Comparison of ENCODE assay signal across 1 cellular context in the genomic region with DNA sequence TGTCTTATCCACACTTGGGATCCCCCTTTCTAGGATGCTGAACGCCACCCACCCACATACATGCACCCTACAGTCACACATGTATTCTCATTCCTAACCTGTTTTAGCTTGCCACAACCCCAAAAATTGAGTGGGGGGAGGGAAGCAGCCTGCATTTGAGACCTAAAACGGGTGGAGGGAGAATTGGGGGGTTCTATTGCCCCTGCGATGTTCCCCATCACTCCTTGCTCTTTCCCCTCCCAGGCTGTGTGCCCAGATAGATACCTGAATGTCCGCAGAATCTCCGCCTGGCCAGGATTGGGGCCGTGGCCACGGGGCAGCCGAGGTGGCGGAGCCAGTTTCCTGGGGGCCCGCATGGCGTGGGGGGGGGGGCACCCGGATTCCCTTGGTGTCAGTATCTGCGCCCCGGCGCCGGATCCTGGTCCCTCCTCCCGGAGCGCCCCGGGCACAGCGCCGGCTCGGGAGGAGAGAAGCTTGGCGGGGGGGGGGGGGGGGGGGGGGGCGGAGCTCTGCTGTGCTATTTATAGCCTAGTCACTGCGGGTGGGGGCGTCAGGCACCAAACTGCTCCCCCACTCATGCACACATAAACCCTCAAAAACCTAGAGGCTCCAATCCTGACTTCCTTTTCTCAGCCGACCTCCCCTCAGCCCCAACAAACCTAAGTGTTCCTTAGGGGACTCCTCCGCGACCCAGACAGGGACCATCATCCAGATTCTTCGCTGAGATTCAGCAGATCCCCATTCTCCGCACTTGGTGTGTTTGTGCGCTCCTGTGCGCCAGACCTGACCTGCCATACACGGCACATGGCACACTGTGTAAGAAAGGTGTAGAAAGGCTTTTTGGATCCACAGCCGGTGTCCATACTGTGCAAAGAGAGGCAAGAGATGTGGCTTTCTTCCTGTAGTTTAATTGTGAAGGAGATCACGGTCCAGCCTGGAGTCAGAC.
TF ChIP-seq lines count a peak whose summit lies in the region.

No MANE protein-coding gene starts in this region.

TF ChIP-seq in H1, 55 proteins besides CTCF, POLR2A, EP300 and RAD21:
- TF ChIP-seq EZH2 (IDR thresholded peaks at IDR 0.05; ENCODE audit: low read depth, low read length, severe bottlenecking) (peak; percentile 55), SIX5 (IDR thresholded peaks at IDR 0.05; ENCODE audit: low read depth, low read length) (no peak), YY1 (IDR thresholded peaks at IDR 0.05; ENCODE audit: low read depth, low read length) (no peak), HDAC2 (IDR thresholded peaks at IDR 0.05; ENCODE audit: borderline replicate concordance in 1 of 2, low read depth in 2 of 2, low read length in 2 of 2) (no peak), CHD1 (IDR thresholded peaks at IDR 0.05; ENCODE audit: low read depth, low read length) (no peak), SUZ12 (IDR thresholded peaks at IDR 0.05; ENCODE audit: low read length) (peak; percentile 36; the same call in 1 of the 2 replicates), ASH2L (IDR thresholded peaks at IDR 0.05; ENCODE audit: low read length) (no peak), SRF (IDR thresholded peaks at IDR 0.05; ENCODE audit: low read depth, low read length) (no peak), SIN3A (conservative IDR thresholded peaks at IDR 0.05 in 1 of 2, IDR thresholded peaks at IDR 0.05 in 1 of 2; ENCODE audit: low read depth in 1 of 2, low read length in 2 of 2) (no peak), PHF8 (conservative IDR thresholded peaks at IDR 0.05; ENCODE audit: low read depth, low read length) (no peak)
